ENCODE assay signal across 8 cellular contexts in the genomic region with DNA sequence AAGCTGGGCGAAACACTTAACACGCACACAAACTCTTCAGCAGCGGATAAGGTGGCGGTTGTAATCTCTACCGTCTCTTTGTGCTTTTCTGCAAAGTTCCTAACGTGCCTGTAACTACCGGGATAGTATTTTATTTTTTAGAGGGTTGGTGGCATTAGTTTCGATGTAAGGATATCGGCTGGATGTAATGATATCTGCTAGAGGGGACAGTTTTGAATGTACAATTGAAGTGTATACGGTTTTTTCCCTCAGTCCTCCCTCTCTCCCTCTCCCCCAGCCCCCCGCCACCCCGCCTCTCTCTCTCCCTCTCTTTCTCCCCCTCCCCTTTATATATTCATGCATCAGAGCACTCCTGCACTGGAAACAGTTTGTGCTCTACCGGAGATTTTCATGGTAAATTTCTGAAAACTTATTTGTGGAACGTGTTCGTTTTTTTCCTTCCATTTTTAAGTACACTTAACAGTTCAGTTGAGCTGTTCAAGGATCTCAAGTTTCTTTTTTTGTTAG. TPM values are rescaled to one million over a fixed set of nuclear protein-coding genes. Genes with fewer than 3 reads are reported as not detected.
DNase-seq lines count a peak whose midpoint lies in the region; ATAC-seq and TF ChIP-seq lines count a peak whose summit lies in the region.

No MANE protein-coding gene starts in this region.

- no peak overlapping the region for H3K27ac Mint-ChIP-seq in T-cell

- no peak for TF ChIP-seq RAD21 in liver (IDR thresholded peaks at IDR 0.05)

- H3K27ac ChIP-seq in liver (ENCODE audit: low read depth in 1 of 2, low read length in 2 of 2) = peak overlapping the region; percentile 49 to 81

- no peaks in the 10 kb centered on the region for H3K36me3 ChIP-seq in adipocyte (ENCODE audit: control insufficient read depth, insufficient read depth, low read length, severe bottlenecking)
- no peaks in the 10 kb centered on the region for H3K36me3 ChIP-seq in liver (ENCODE audit: control insufficient read depth in 4 of 4, insufficient read depth in 3 of 4, low read depth in 1 of 4, low read length in 3 of 4)

- ATAC-seq in T-cell (replicated peaks in 1 of 4) = no peak

- no peaks in the 10 kb centered on the region for H3K27me3 Mint-ChIP-seq in T-cell

- H3K9me3 ChIP-seq in adipocyte (ENCODE audit: control insufficient read depth, low read length) = no peaks in the 10 kb centered on the region
- H3K9me3 ChIP-seq in liver (ENCODE audit: control insufficient read depth in 4 of 4, low read length in 3 of 4) = no peaks in the 10 kb centered on the region

- no peaks in the 10 kb centered on the region for H3K9me3 Mint-ChIP-seq in T-cell

- H3K27me3 ChIP-seq in adipocyte (replicated peaks; ENCODE audit: control insufficient read depth, insufficient read depth, low read length) (no peaks in the 10 kb centered on the region), liver (ENCODE audit: control insufficient read depth in 4 of 4, insufficient read depth in 4 of 4, low read length in 3 of 4) (no peaks in the 10 kb centered on the region)

- peak; percentile 11 for DNase-seq in stimulated activated CD4-positive, alpha-beta T cell treated with anti-CD3 and anti-CD28 coated beads, Interleukin-4, amount 100 ng/mL, for 1 hour
- no peak for DNase-seq in stimulated activated CD4-positive, alpha-beta T cell treated with anti-CD3 and anti-CD28 coated beads, Interleukin-12 subunit alpha, Interleukin-12 subunit beta, amount 100 ng/mL, for 4 hours
- DNase-seq in adipocyte (ENCODE audit: low read depth) (no peak), T-cell (no peak), HEK293T (ENCODE audit: extremely low spot score) (no peak)
- DNase-seq in activated T-cell treated with anti-CD3 and anti-CD28 coated beads, Interleukin-2, amount 50 U/mL, for 1 hour = no peak
- DNase-seq in activated CD8-positive, alpha-beta memory T cell treated with anti-CD3 and anti-CD28 coated beads, Interleukin-2, amount 50 U/mL, for 48 hours = no peak

- H3K4me3 ChIP-seq in adipocyte (ENCODE audit: low read length) (peak overlapping the region; percentile 86), liver (ENCODE audit: low read depth in 1 of 3, low read length in 3 of 3) (peak overlapping the region; percentile 64 to 96 (median 72))

- POLR2A ChIA-PET in T-cell (lab: Charles Lee) = interaction anchor here in 1 of 2 donors (0.5 to 1.4 kb wide), 14 partner anchors 9 to 330 kb away, joined by 3 to 19 read pairs (median 4); partner anchors contain the start of gene UMAD1
- POLR2A ChIA-PET in HEK293T (lab: Yijun Ruan, JAX) = interaction anchor here (0.9 to 1.7 kb wide), 3 partner anchors 13 to 330 kb away, joined by 4 to 5 read pairs (median 4); partner anchors contain the start of gene UMAD1

- no peak overlapping the region for H3K4me3 Mint-ChIP-seq in T-cell

- H3K4me1 ChIP-seq in adipocyte (ENCODE audit: control insufficient read depth, insufficient read depth, low read length) (peaks cover 17% of the 10 kb centered on the region), liver (ENCODE audit: control insufficient read depth in 4 of 4, insufficient read depth in 4 of 4, low read length in 3 of 4) (peaks cover 0 to 22% (median 8%) of the 10 kb centered on the region in 4 donors)

- H3K36me3 Mint-ChIP-seq in T-cell = no peaks in the 10 kb centered on the region

- TF ChIP-seq CTCF in liver (IDR thresholded peaks at IDR 0.05; ENCODE audit: low read depth, low read length, missing input control) = no peak

- peak overlapping the region; percentile 92 for H3K9ac ChIP-seq in adipocyte (ENCODE audit: low read length)
- H3K9ac ChIP-seq in liver (ENCODE audit: low read depth in 1 of 2, low read length in 2 of 2) = peak overlapping the region; percentile 63 to 90

- peaks cover 30 to 40% (median 34%) of the 10 kb centered on the region in 3 donors for H3K4me1 Mint-ChIP-seq in T-cell

- CTCF ChIA-PET in T-cell (lab: Charles Lee) (interaction anchor here (0.6 to 2.8 kb wide), 11 partner anchors 9 to 289 kb away, joined by 3 to 13 read pairs (median 6); no protein-coding TSS in a partner anchor), HEK293T (lab: Yijun Ruan, JAX) (interaction anchor here (0.6 to 1.2 kb wide), 4 partner anchors 20 to 289 kb away, joined by 3 to 6 read pairs (median 4); no protein-coding TSS in a partner anchor)

- WGBS in liver = under 1% methylated on average over 15 of the region's 15 CpGs

TF ChIP-seq in liver, 16 proteins besides CTCF, POLR2A, EP300 and RAD21:
- TF ChIP-seq SP1 (IDR thresholded peaks at IDR 0.05) (no peak), YY1 (IDR thresholded peaks at IDR 0.05) (peak; percentile 3)

TF ChIP-seq in HEK293T, 16 proteins besides CTCF, POLR2A, EP300 and RAD21:
- TF ChIP-seq ARNT (IDR thresholded peaks at IDR 0.05) (no peak), TARDBP (IDR thresholded peaks at IDR 0.05) (no peak), L3MBTL2 (conservative IDR thresholded peaks at IDR 0.05) (no peak), ELF4 (IDR thresholded peaks at IDR 0.05) (no peak), CTBP1 (IDR thresholded peaks at IDR 0.05; ENCODE audit: borderline replicate concordance) (no peak), BHLHE40 (IDR thresholded peaks at IDR 0.05; ENCODE audit: borderline replicate concordance) (no peak), PKNOX1 (IDR thresholded peaks at IDR 0.05) (no peak), LEF1 (IDR thresholded peaks at IDR 0.05; ENCODE audit: borderline replicate concordance) (no peak)

RNA-seq across cellular contexts. Expression of gene GLCCI1, which starts 1.6 kb away (rescaled TPM):
- total RNA-seq in liver (1 to 10 TPM; 4.9 to 5.9 TPM), T-cell (10 to 100 TPM; 30.6 to 51.5 (median 38.0) TPM)
- polyA plus RNA-seq in liver = 1 to 10 TPM; 1.4 to 3.6 TPM

Comparison
In these comparisons a context has a peak if more than half of its experiments do, and no peak if none do; other contexts are left out.
1. RNA of gene GLCCI1, which starts 1.6 kb away (total RNA-seq): 30.6 to 51.5 TPM in T-cell; 4.9 to 5.9 TPM in liver; every median in the first group is over 4 times any median in the second.